ENCODE assay signal across 9 cellular contexts in genomic region chr14:36747411-36748184, GRCh38.
DNase-seq lines count a peak whose midpoint lies in the region; ATAC-seq and TF ChIP-seq lines count a peak whose summit lies in the region.
"Had no signal": no experiment of that assay in that cellular context is flagged by ENCODE, and none has a peak within 500 bp of the region (broad histone marks: within the 10 kb centered on the region; RNA-seq: fewer than 3 reads in every experiment).

No MANE protein-coding gene starts in this region.

- H3K4me3 Mint-ChIP-seq in activated CD8-positive, alpha-beta T cell treated with anti-CD3 and anti-CD28 coated beads for 36 hours = no peak overlapping the region

- no peaks in the 10 kb centered on the region for H3K9me3 ChIP-seq in PC-3 (ENCODE audit: low read length)
- H3K9me3 ChIP-seq: ovary had no signal

- no peaks in the 10 kb centered on the region for H3K4me1 Mint-ChIP-seq in activated CD8-positive, alpha-beta T cell treated with anti-CD3 and anti-CD28 coated beads for 36 hours (ENCODE audit: low read depth)

- H4K20me1 ChIP-seq in PC-3 (ENCODE audit: low read length) = no peaks in the 10 kb centered on the region

- H3K27ac Mint-ChIP-seq in activated CD8-positive, alpha-beta T cell treated with anti-CD3 and anti-CD28 coated beads for 36 hours = no peak overlapping the region

- H3K9me3 Mint-ChIP-seq in activated CD8-positive, alpha-beta T cell treated with anti-CD3 and anti-CD28 coated beads for 36 hours = peaks cover 12% of the 10 kb centered on the region

- H3K27me3 Mint-ChIP-seq in activated CD8-positive, alpha-beta T cell treated with anti-CD3 and anti-CD28 coated beads for 36 hours = peaks cover 2% of the 10 kb centered on the region

- in situ Hi-C loops in ACHN (cut with HindIII; ENCODE audit: low pct_ligation_motif_present, low pct_unique_long_range_greater_than_20kb, low sequenced_read_pairs) = no loop called here

- H3K9ac ChIP-seq in PC-3 (ENCODE audit: low read length) = no peak overlapping the region

- H3K36me3 ChIP-seq in PC-3 (ENCODE audit: low read depth, low read length) = no peaks in the 10 kb centered on the region
- H3K36me3 ChIP-seq: ovary had no signal

- no TSS peak for BruUV-seq in PC-3 (replicated peaks; lab: Mats Ljungman, UMichigan)

- intact Hi-C loops in PC-3 (cut with micrococcal nuclease) = loop anchor here (2.0 to 5.0 kb wide), 5 partner anchors 45 to 369 kb away; no protein-coding TSS in a partner anchor
- intact Hi-C loops in activated CD8-positive, alpha-beta T cell treated with anti-CD3 and anti-CD28 coated beads for 36 hours (cut with micrococcal nuclease) = no loop called here

- DNase-seq in ACHN = peak; percentile 8
- peak; percentile 66 for DNase-seq in PC-3
- DNase-seq in fibroblast of villous mesenchyme (ENCODE audit: low read depth) = no peak
- no peak for DNase-seq in activated CD4-positive, CD25-positive, alpha-beta regulatory T cell treated with anti-CD3 and anti-CD28 coated beads, Interleukin-2, amount 50 U/mL, for 72 hours
- DNase-seq in coronary artery (ENCODE audit: low spot score) = no peak
- no peak for DNase-seq in stimulated activated naive CD4-positive, alpha-beta T cell (lab: John Stamatoyannopoulos, UW)
- DNase-seq in activated CD8-positive, alpha-beta T cell treated with anti-CD3 and anti-CD28 coated beads for 36 hours = no peak
- DNase-seq: ovary had no signal

- no peaks in the 10 kb centered on the region for H3F3A ChIP-seq in PC-3 (ENCODE audit: low read length, unreplicated experiment)

- no peak overlapping the region for H3K27ac ChIP-seq in PC-3 (ENCODE audit: low read length)
- H3K27ac ChIP-seq in coronary artery = no peak overlapping the region
- H3K27ac ChIP-seq: ovary had no signal

- peak; percentile 65 for TF ChIP-seq CTCF in GM12873 (IDR thresholded peaks at IDR 0.05; ENCODE audit: insufficient read depth, low read depth, low read length, missing control alignments)
- peak; percentile 92 for TF ChIP-seq CTCF in PC-3 (conservative IDR thresholded peaks at IDR 0.05; ENCODE audit: low read depth, low read length)
- peak; percentile 28 for TF ChIP-seq CTCF in fibroblast of villous mesenchyme (IDR thresholded peaks at IDR 0.05; ENCODE audit: insufficient read depth, low read depth, low read length)
- no peak for TF ChIP-seq CTCF in coronary artery (IDR thresholded peaks at IDR 0.05)
- no peak for TF ChIP-seq CTCF in activated CD8-positive, alpha-beta T cell treated with anti-CD3 and anti-CD28 coated beads for 36 hours (IDR thresholded peaks at IDR 0.05)

- H3K79me2 ChIP-seq in PC-3 (ENCODE audit: low read length) = no peaks in the 10 kb centered on the region

- CTCF ChIA-PET in PC-3 (lab: Charles Lee) = interaction anchor here (0.6 to 1.5 kb wide), 9 partner anchors 13 to 451 kb away, joined by 3 to 5 read pairs (median 3); no protein-coding TSS in a partner anchor
- CTCF ChIA-PET in activated CD8-positive, alpha-beta T cell treated with anti-CD3 and anti-CD28 coated beads for 36 hours (lab: Charles Lee) = interaction anchor here (0.6 to 2.0 kb wide), 6 partner anchors 9 to 1302 kb away, joined by 3 to 9 read pairs (median 4); no protein-coding TSS in a partner anchor

- no peak overlapping the region for H2AFZ ChIP-seq in PC-3 (ENCODE audit: low read length)

- peak; percentile 60 for ATAC-seq in PC-3
- no peak for ATAC-seq in activated CD8-positive, alpha-beta T cell treated with anti-CD3 and anti-CD28 coated beads for 36 hours

- H3K4me3 ChIP-seq in PC-3 (ENCODE audit: low read length) (no peak overlapping the region), fibroblast of villous mesenchyme (ENCODE audit: low read depth, low read length) (no peak overlapping the region), coronary artery (no peak overlapping the region)
- H3K4me3 ChIP-seq: ovary had no signal

- no peak overlapping the region for H3K4me2 ChIP-seq in PC-3 (ENCODE audit: low read length)

- H3K4me1 ChIP-seq in PC-3 (ENCODE audit: insufficient read depth, low read length) = peaks cover 18% of the 10 kb centered on the region

- POLR2A ChIA-PET in PC-3 (lab: Charles Lee; ENCODE audit: unreplicated experiment) = no interaction called here
- POLR2A ChIA-PET in activated CD8-positive, alpha-beta T cell treated with anti-CD3 and anti-CD28 coated beads for 36 hours (lab: Charles Lee) = no interaction called here

- no peaks in the 10 kb centered on the region for H3K36me3 Mint-ChIP-seq in activated CD8-positive, alpha-beta T cell treated with anti-CD3 and anti-CD28 coated beads for 36 hours (ENCODE audit: low read depth)

- H3K27me3 ChIP-seq in PC-3 (ENCODE audit: low read length) = no peaks in the 10 kb centered on the region
- H3K27me3 ChIP-seq: ovary had no signal

- no peaks in the 10 kb centered on the region for H3K9me2 ChIP-seq in PC-3 (replicated peaks; ENCODE audit: low read length)

Comparison
In these comparisons a context has a peak if more than half of its experiments do, and no peak if none do; other contexts are left out.
1. DNase-seq: peak in ACHN (single experiment) and PC-3 (single experiment); none in fibroblast of villous mesenchyme (single experiment), activated CD4-positive, CD25-positive, alpha-beta regulatory T cell treated with anti-CD3 and anti-CD28 coated beads, Interleukin-2, amount 50 U/mL, for 72 hours (single experiment), coronary artery (single experiment), stimulated activated naive CD4-positive, alpha-beta T cell (0 of 6) and activated CD8-positive, alpha-beta T cell treated with anti-CD3 and anti-CD28 coated beads for 36 hours (single experiment).
2. CTCF ChIP-seq: peak in GM12873 (single experiment), PC-3 (single experiment) and fibroblast of villous mesenchyme (single experiment); none in coronary artery (single experiment) and activated CD8-positive, alpha-beta T cell treated with anti-CD3 and anti-CD28 coated beads for 36 hours (single experiment).